In genomic region chr13:43787518-43787891, GRCh38 we compare ENCODE assay signal across 7 cellular contexts. TPM values are rescaled to one million over a fixed set of nuclear protein-coding genes. Genes with fewer than 3 reads are reported as not detected.
DNase-seq lines count a peak whose midpoint lies in the region; ATAC-seq and TF ChIP-seq lines count a peak whose summit lies in the region.

No MANE protein-coding gene starts in this region.

- H3K79me1 ChIP-seq in H9 (ENCODE audit: insufficient read depth, low read depth, low read length, poor library complexity, severe bottlenecking) = no peaks in the 10 kb centered on the region

- peaks cover 6% of the 10 kb centered on the region; the same call in 1 of the 2 replicates for H3K27me3 ChIP-seq in H9 (ENCODE audit: insufficient read depth, low read length)
- H3K27me3 ChIP-seq in right cardiac atrium (ENCODE audit: control insufficient read depth, insufficient read depth) = no peaks in the 10 kb centered on the region
- H3K27me3 ChIP-seq in smooth muscle cell (ENCODE audit: low read depth) = peaks cover 5% of the 10 kb centered on the region

- H3K79me2 ChIP-seq in H9 (ENCODE audit: insufficient read depth, low read length) (no peaks in the 10 kb centered on the region), smooth muscle cell (ENCODE audit: low read depth) (no peaks in the 10 kb centered on the region)

- no peak overlapping the region for H2BK20ac ChIP-seq in H9 (ENCODE audit: low read depth, low read length, poor library complexity, severe bottlenecking)

- peak overlapping the region; percentile 69 for H3K4me2 ChIP-seq in H9 (ENCODE audit: insufficient read depth, insufficient read length, low read length)
- H3K4me2 ChIP-seq in smooth muscle cell = peak overlapping the region; percentile 97

- H4K5ac ChIP-seq in H9 (ENCODE audit: insufficient read length, low read depth, low read length) = no peak overlapping the region

- TF ChIP-seq CTCF in H9 (conservative IDR thresholded peaks at IDR 0.05) (no peak), VCaP (conservative IDR thresholded peaks at IDR 0.05) (no peak), smooth muscle cell (IDR thresholded peaks at IDR 0.05; ENCODE audit: borderline replicate concordance, insufficient read depth, poor library complexity, severe bottlenecking) (no peak)

- no CpG with 5 or more reads among the region's 9 CpGs for WGBS in H9 (ENCODE audit: extremely low coverage, insufficient read length, low lambda C conversion rate)
- WGBS in right cardiac atrium = 21% methylated on average over 9 of the region's 9 CpGs
- WGBS in smooth muscle cell (ENCODE audit: low lambda C conversion rate) = 19% methylated on average over 9 of the region's 9 CpGs

- no peak overlapping the region for H4K8ac ChIP-seq in H9 (replicated peaks; ENCODE audit: insufficient read length, low read depth, low read length)

- H3K56ac ChIP-seq in H9 (ENCODE audit: insufficient read length, low read depth, low read length) = no peak overlapping the region

- no peak overlapping the region for H3K27ac ChIP-seq in H9 (ENCODE audit: insufficient read length, low read depth, low read length)
- peak overlapping the region; percentile 96 for H3K27ac ChIP-seq in VCaP
- H3K27ac ChIP-seq in right cardiac atrium (ENCODE audit: low read length) = peak overlapping the region; percentile 0
- no peak overlapping the region for H3K27ac ChIP-seq in smooth muscle cell (ENCODE audit: low read depth)

- H3K9ac ChIP-seq in H9 (ENCODE audit: extremely low read depth, insufficient read length, low read length) (no peak overlapping the region), smooth muscle cell (ENCODE audit: low read depth) (no peak overlapping the region)

- no peak overlapping the region for H4K91ac ChIP-seq in H9 (ENCODE audit: insufficient read length, low read depth, low read length)

- H3K4me3 ChIP-seq in right cardiac atrium (ENCODE audit: low read length) (peak overlapping the region; percentile 52), smooth muscle cell (peak overlapping the region; percentile 74)

- H2AFZ ChIP-seq in H9 (ENCODE audit: low read length) = no peak overlapping the region
- peak overlapping the region; percentile 67 for H2AFZ ChIP-seq in smooth muscle cell (ENCODE audit: low read depth)

- ATAC-seq in right cardiac atrium (no peak), GM21825 (IDR thresholded peaks at IDR 0.05; ENCODE audit: unreplicated experiment) (no peak)

- H3K4ac ChIP-seq in H9 (ENCODE audit: low read depth, low read length) = no peak overlapping the region

- intact Hi-C loops in right cardiac atrium (cut with DNase I) = loop anchor here in 2 of 4 donors (10.0 kb wide), 1 partner anchor 483 kb away; no protein-coding TSS in a partner anchor

- H3K36me3 ChIP-seq in smooth muscle cell (ENCODE audit: low read depth) = no peaks in the 10 kb centered on the region

- DNase-seq in H9 (no peak), right cardiac atrium (no peak), smooth muscle cell (lab: John Stamatoyannopoulos, UW; ENCODE audit: unreplicated experiment) (no peak), inferior parietal cortex (ENCODE audit: extremely low spot score) (no peak), HuH-7.5 (ENCODE audit: low spot score) (no peak)

- 0 out of 2 replicates have a peak overlapping the region, but pooled peaks have one; percentile 21 for H3K14ac ChIP-seq in H9 (ENCODE audit: insufficient read depth, low read length)

- no peak overlapping the region for H2BK12ac ChIP-seq in H9 (ENCODE audit: insufficient read length, low read depth, low read length)

- peaks cover 15% of the 10 kb centered on the region for H3K23me2 ChIP-seq in H9 (ENCODE audit: insufficient read length, low read depth, low read length, poor library complexity, severe bottlenecking)

- peaks cover 7% of the 10 kb centered on the region for H3F3A ChIP-seq in smooth muscle cell (ENCODE audit: low read depth)

- no peaks in the 10 kb centered on the region for H3K9me3 Mint-ChIP-seq in H9

- H2BK120ac ChIP-seq in H9 (ENCODE audit: low read depth, low read length, poor library complexity, severe bottlenecking) = no peak overlapping the region

- H3K4me1 Mint-ChIP-seq in H9 = peaks cover 17% of the 10 kb centered on the region in 2 experiments

- H3K4me1 ChIP-seq in H9 (ENCODE audit: insufficient read depth, low read length) = no peaks in the 10 kb centered on the region; the same call in 1 of the 2 replicates
- no peaks in the 10 kb centered on the region for H3K4me1 ChIP-seq in right cardiac atrium (ENCODE audit: control insufficient read depth, insufficient read depth, low read length)
- H3K4me1 ChIP-seq in smooth muscle cell (ENCODE audit: low read depth) = peaks cover 7% of the 10 kb centered on the region

- H3K27ac Mint-ChIP-seq in H9 = no peak overlapping the region

- H4K20me1 ChIP-seq in H9 (ENCODE audit: control insufficient read depth, insufficient read depth, insufficient read length) = no peaks in the 10 kb centered on the region
- no peaks in the 10 kb centered on the region for H4K20me1 ChIP-seq in smooth muscle cell (ENCODE audit: low read depth)

- peak overlapping the region; percentile 67 to 88 for H3K4me3 Mint-ChIP-seq in H9

- no peaks in the 10 kb centered on the region for H3K36me3 Mint-ChIP-seq in H9 (ENCODE audit: insufficient read depth in 1 of 3, low read depth in 3 of 3)

- no peak overlapping the region for H2BK15ac ChIP-seq in H9 (ENCODE audit: low read depth, low read length)

- no peak overlapping the region for H3K18ac ChIP-seq in H9 (ENCODE audit: insufficient read length, low read depth, low read length)

- no peak overlapping the region for H2BK5ac ChIP-seq in H9 (ENCODE audit: insufficient read length, low read length)

- H3K23ac ChIP-seq in H9 (ENCODE audit: insufficient read length, low read depth, low read length) = no peak overlapping the region

- H2AK5ac ChIP-seq in H9 (ENCODE audit: insufficient read length, low read length) = no peak overlapping the region

- H3K27me3 Mint-ChIP-seq in H9 (ENCODE audit: low read depth) = peaks cover 67% of the 10 kb centered on the region

- H3T11ph ChIP-seq in H9 (ENCODE audit: low read length) = no peak overlapping the region

- no peaks in the 10 kb centered on the region for H3K9me3 ChIP-seq in H9 (ENCODE audit: control insufficient read depth, low read depth, low read length)
- no peaks in the 10 kb centered on the region for H3K9me3 ChIP-seq in right cardiac atrium (ENCODE audit: control insufficient read depth, low read length)
- H3K9me3 ChIP-seq in smooth muscle cell (replicated peaks; ENCODE audit: low read depth) = no peaks in the 10 kb centered on the region

RNA-seq across cellular contexts. Expression of gene ENOX1, which starts 0.7 kb away (rescaled TPM):
- total RNA-seq in H9 (2021) (0.09 and 0.24 TPM in 2 replicates), right cardiac atrium (1 to 10 TPM; 2.1 to 2.6 (median 2.3) TPM), smooth muscle cell (2.6 and 2.7 TPM in 2 replicates)
- polyA plus RNA-seq in right cardiac atrium (2.1 TPM), smooth muscle cell (1.9 and 2.1 TPM in 2 replicates)

Comparison
In these comparisons a context has a peak if more than half of its experiments do, and no peak if none do; other contexts are left out.
1. H3K27ac ChIP-seq: peak in VCaP (single experiment) and right cardiac atrium (single experiment); none in H9 (single experiment) and smooth muscle cell (single experiment).